ENCODE assay signal across 13 cellular contexts in the genomic region with DNA sequence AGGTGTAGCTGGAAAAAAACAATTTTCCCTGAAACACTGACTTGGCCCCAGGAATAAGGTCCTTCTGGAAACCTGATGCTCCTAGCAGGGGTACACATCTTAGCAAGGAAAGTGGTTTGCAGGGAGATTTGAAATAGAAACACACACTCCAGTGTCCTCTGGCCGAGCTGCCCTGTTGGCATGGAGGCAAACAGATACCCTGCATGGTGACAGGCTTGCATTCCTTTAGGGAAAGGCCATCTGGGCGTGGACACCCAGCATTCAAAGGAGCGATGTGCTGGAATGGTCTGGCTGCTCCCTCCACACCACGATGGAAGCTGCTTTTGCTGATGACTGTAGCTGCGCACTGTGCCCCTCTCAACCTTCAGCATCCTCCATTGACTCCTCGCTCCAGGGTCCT. TPM values are rescaled to one million over a fixed set of nuclear protein-coding genes. Genes with fewer than 3 reads are reported as not detected.
A peak's percentile ranks its signal among the peaks of the same experiment; 100 is the strongest.
DNase-seq lines count a peak whose midpoint lies in the region; ATAC-seq and TF ChIP-seq lines count a peak whose summit lies in the region.
"Had no signal": no experiment of that assay in that cellular context is flagged by ENCODE, and none has a peak within 500 bp of the region (broad histone marks: within the 10 kb centered on the region; RNA-seq: fewer than 3 reads in every experiment).

No MANE protein-coding gene starts in this region.

- TF ChIP-seq EP300 in esophagus muscularis mucosa (IDR thresholded peaks at IDR 0.05) (no peak), neural cell (conservative IDR thresholded peaks at IDR 0.05; ENCODE audit: poor library complexity, severe bottlenecking) (no peak)

- no peaks in the 10 kb centered on the region for H3K4me1 Mint-ChIP-seq in activated CD8-positive, alpha-beta T cell treated with anti-CD3 and anti-CD28 coated beads for 36 hours (ENCODE audit: low read depth)
- H3K4me1 Mint-ChIP-seq in activated CD4-positive, alpha-beta T cell treated with anti-CD3 and anti-CD28 coated beads, Interleukin-2, amount 10 ng/mL, durations not matched to agents 24 days and 14 days, result no peaks in the 10 kb centered on the region
- H3K4me1 Mint-ChIP-seq: activated CD4-positive, alpha-beta T cell treated with anti-CD3 and anti-CD28 coated beads for 36 hours; central memory CD8-positive, alpha-beta T cell had no signal

- H3K27me3 ChIP-seq in PC-9 (ENCODE audit: insufficient read depth, low read depth), result no peaks in the 10 kb centered on the region
- H3K27me3 ChIP-seq in esophagus muscularis mucosa, result no peaks in the 10 kb centered on the region
- H3K27me3 ChIP-seq in neural cell (ENCODE audit: insufficient read depth, low read depth, low read length), result no peaks in the 10 kb centered on the region

- intact Hi-C loops in PC-9 (cut with micrococcal nuclease; ENCODE audit: unreplicated experiment) (no loop called here), esophagus muscularis mucosa (cut with DNase I) (no loop called here)
- intact Hi-C loops in activated CD8-positive, alpha-beta T cell treated with anti-CD3 and anti-CD28 coated beads for 36 hours (cut with micrococcal nuclease), result no loop called here
- intact Hi-C loops in activated CD4-positive, alpha-beta T cell treated with anti-CD3 and anti-CD28 coated beads, Interleukin-2, amount 10 ng/mL, durations not matched to agents 24 days and 14 days (cut with micrococcal nuclease), result no loop called here

- no peaks in the 10 kb centered on the region for H3K9me3 Mint-ChIP-seq in activated CD8-positive, alpha-beta T cell treated with anti-CD3 and anti-CD28 coated beads for 36 hours
- no peaks in the 10 kb centered on the region for H3K9me3 Mint-ChIP-seq in activated CD4-positive, alpha-beta T cell treated with anti-CD3 and anti-CD28 coated beads, Interleukin-2, amount 10 ng/mL, durations not matched to agents 24 days and 14 days
- H3K9me3 Mint-ChIP-seq: central memory CD8-positive, alpha-beta T cell had no signal

- no peak overlapping the region for H3K4me3 ChIP-seq in PC-9
- H3K4me3 ChIP-seq in esophagus muscularis mucosa, result no peak overlapping the region
- no peak overlapping the region for H3K4me3 ChIP-seq in neural cell (ENCODE audit: low read length)
- H3K4me3 ChIP-seq in coronary artery, result no peak overlapping the region

- CTCF ChIA-PET in PC-9 (lab: Charles Lee), result no interaction called here
- CTCF ChIA-PET in activated CD8-positive, alpha-beta T cell treated with anti-CD3 and anti-CD28 coated beads for 36 hours (lab: Charles Lee), result no interaction called here

- H3K4me2 ChIP-seq in PC-9 (peak overlapping the region; percentile 10), neural cell (ENCODE audit: low read length) (no peak overlapping the region)

- TF ChIP-seq CTCF in PC-9 (conservative IDR thresholded peaks at IDR 0.05), result no peak
- no peak for TF ChIP-seq CTCF in esophagus muscularis mucosa (IDR thresholded peaks at IDR 0.05)
- no peak for TF ChIP-seq CTCF in neural cell (IDR thresholded peaks at IDR 0.05; ENCODE audit: poor library complexity, severe bottlenecking)
- no peak for TF ChIP-seq CTCF in activated CD8-positive, alpha-beta T cell treated with anti-CD3 and anti-CD28 coated beads for 36 hours (IDR thresholded peaks at IDR 0.05)
- no peak for TF ChIP-seq CTCF in coronary artery (IDR thresholded peaks at IDR 0.05)

- H3K4me3 Mint-ChIP-seq in activated CD8-positive, alpha-beta T cell treated with anti-CD3 and anti-CD28 coated beads for 36 hours, result no peak overlapping the region
- no peak overlapping the region for H3K4me3 Mint-ChIP-seq in activated CD4-positive, alpha-beta T cell treated with anti-CD3 and anti-CD28 coated beads, Interleukin-2, amount 10 ng/mL, durations not matched to agents 24 days and 14 days
- H3K4me3 Mint-ChIP-seq: activated CD4-positive, alpha-beta T cell treated with anti-CD3 and anti-CD28 coated beads for 36 hours; central memory CD8-positive, alpha-beta T cell had no signal

- H3K27ac Mint-ChIP-seq in activated CD8-positive, alpha-beta T cell treated with anti-CD3 and anti-CD28 coated beads for 36 hours, result no peak overlapping the region
- no peak overlapping the region for H3K27ac Mint-ChIP-seq in activated CD4-positive, alpha-beta T cell treated with anti-CD3 and anti-CD28 coated beads, Interleukin-2, amount 10 ng/mL, durations not matched to agents 24 days and 14 days
- H3K27ac Mint-ChIP-seq: activated CD4-positive, alpha-beta T cell treated with anti-CD3 and anti-CD28 coated beads for 36 hours had no signal

- H3K9me3 ChIP-seq in PC-9 (ENCODE audit: insufficient read depth, low read depth), result 0 out of 2 replicates have a peak, but pooled peaks cover under 1% of the 10 kb centered on the region
- H3K9me3 ChIP-seq in esophagus muscularis mucosa, result no peaks in the 10 kb centered on the region
- no peaks in the 10 kb centered on the region for H3K9me3 ChIP-seq in neural cell (ENCODE audit: low read length)

- H3K27ac ChIP-seq in PC-9, result no peak overlapping the region
- peak overlapping the region; percentile 32 to 57 (median 47) for H3K27ac ChIP-seq in esophagus muscularis mucosa (replicated peaks in 1 of 4)
- peak overlapping the region; percentile 19 for H3K27ac ChIP-seq in neural cell (ENCODE audit: low read length)
- peak overlapping the region in 1 of 2 donors; percentile 73 for H3K27ac ChIP-seq in coronary artery
- H3K27ac ChIP-seq: parathyroid adenoma had no signal

- H3K9me2 ChIP-seq in PC-9 (ENCODE audit: insufficient read depth) (no peaks in the 10 kb centered on the region), neural cell (ENCODE audit: insufficient read depth, low read length) (no peaks in the 10 kb centered on the region)

- BruUV-seq in PC-9 (replicated peaks; lab: Mats Ljungman, UMichigan), result no TSS peak

- H3F3A ChIP-seq in PC-9 (ENCODE audit: insufficient read depth, low read depth) (peaks cover 18% of the 10 kb centered on the region; the same call in 1 of the 2 replicates), neural cell (ENCODE audit: insufficient read depth, low read length, poor library complexity, severe bottlenecking) (no peaks in the 10 kb centered on the region)

- WGBS in esophagus muscularis mucosa, result 73% methylated on average over 5 of the region's 6 CpGs

- POLR2A ChIA-PET in PC-9 (lab: Charles Lee; ENCODE audit: unreplicated experiment), result interaction anchor here (0.5 to 0.7 kb wide), 3 partner anchors 21 to 51 kb away, joined by 4 to 12 read pairs (median 5); no protein-coding TSS in a partner anchor
- POLR2A ChIA-PET in activated CD8-positive, alpha-beta T cell treated with anti-CD3 and anti-CD28 coated beads for 36 hours (lab: Charles Lee), result no interaction called here

- H3K4me1 ChIP-seq in PC-9 (replicated peaks; ENCODE audit: insufficient read depth) (peaks cover 34% of the 10 kb centered on the region), esophagus muscularis mucosa (peaks cover 18 to 37% (median 26%) of the 10 kb centered on the region in 4 donors)

- H3K27me3 Mint-ChIP-seq in activated CD8-positive, alpha-beta T cell treated with anti-CD3 and anti-CD28 coated beads for 36 hours, result no peaks in the 10 kb centered on the region
- peaks cover 1% of the 10 kb centered on the region for H3K27me3 Mint-ChIP-seq in activated CD4-positive, alpha-beta T cell treated with anti-CD3 and anti-CD28 coated beads, Interleukin-2, amount 10 ng/mL, durations not matched to agents 24 days and 14 days
- H3K27me3 Mint-ChIP-seq: activated CD4-positive, alpha-beta T cell treated with anti-CD3 and anti-CD28 coated beads for 36 hours; central memory CD8-positive, alpha-beta T cell had no signal

- H4K20me1 ChIP-seq in PC-9 (ENCODE audit: insufficient read depth) (no peaks in the 10 kb centered on the region), neural cell (ENCODE audit: insufficient read depth) (no peaks in the 10 kb centered on the region)

- no peak for TF ChIP-seq POLR2A in esophagus muscularis mucosa (IDR thresholded peaks at IDR 0.05; ENCODE audit: low read depth)

- H3K79me2 ChIP-seq in PC-9 (ENCODE audit: low read depth), result no peaks in the 10 kb centered on the region
- no peaks in the 10 kb centered on the region for H3K79me2 ChIP-seq in neural cell (replicated peaks; ENCODE audit: insufficient read depth, low read length)
- H3K79me2 ChIP-seq: parathyroid adenoma had no signal

- no peak for ATAC-seq in activated CD8-positive, alpha-beta T cell treated with anti-CD3 and anti-CD28 coated beads for 36 hours
- ATAC-seq in GM21367 (IDR thresholded peaks at IDR 0.05; ENCODE audit: unreplicated experiment), result no peak
- ATAC-seq: activated CD4-positive, alpha-beta T cell treated with anti-CD3 and anti-CD28 coated beads for 36 hours had no signal

- no peaks in the 10 kb centered on the region for H3K36me3 ChIP-seq in PC-9 (ENCODE audit: low read depth)
- no peaks in the 10 kb centered on the region for H3K36me3 ChIP-seq in esophagus muscularis mucosa
- H3K36me3 ChIP-seq in neural cell (ENCODE audit: insufficient read depth, low read length), result no peaks in the 10 kb centered on the region

- no peak for TF ChIP-seq RAD21 in neural cell (conservative IDR thresholded peaks at IDR 0.05)

- DNase-seq in AG08396 (ENCODE audit: low spot score) (peak; percentile 46), PC-9 (peak; percentile 60 to 74), esophagus muscularis mucosa (ENCODE audit: extremely low spot score) (no peak), coronary artery (ENCODE audit: low spot score) (no peak)
- DNase-seq in activated CD8-positive, alpha-beta T cell treated with anti-CD3 and anti-CD28 coated beads for 36 hours, result no peak
- no peak for DNase-seq in activated CD4-positive, alpha-beta T cell treated with anti-CD3 and anti-CD28 coated beads, Interleukin-2, amount 10 ng/mL, durations not matched to agents 24 days and 14 days
- DNase-seq: activated CD4-positive, alpha-beta T cell treated with anti-CD3 and anti-CD28 coated beads for 36 hours; DMS79; NCI-H1048 had no signal

- H3K36me3 Mint-ChIP-seq in activated CD8-positive, alpha-beta T cell treated with anti-CD3 and anti-CD28 coated beads for 36 hours (ENCODE audit: low read depth), result no peaks in the 10 kb centered on the region
- H3K36me3 Mint-ChIP-seq in activated CD4-positive, alpha-beta T cell treated with anti-CD3 and anti-CD28 coated beads, Interleukin-2, amount 10 ng/mL, durations not matched to agents 24 days and 14 days (ENCODE audit: low read depth), result no peaks in the 10 kb centered on the region

- peak overlapping the region; percentile 39 for H3K9ac ChIP-seq in neural cell (ENCODE audit: low read length)
- H3K9ac ChIP-seq: parathyroid adenoma had no signal

- no peak overlapping the region for H2AFZ ChIP-seq in PC-9
- peak overlapping the region; percentile 67 for H2AFZ ChIP-seq in neural cell (ENCODE audit: low read depth, low read length)

RNA-seq across cellular contexts. Expression of a gene that starts 41.5 kb away (rescaled TPM):
- total RNA-seq in PC-9 (2021) (62.5 and 70.0 TPM in 2 replicates), esophagus muscularis mucosa (10 to 100 TPM; 20.2 to 47.2 (median 32.3) TPM)
- 2.5 and 5.2 TPM in 2 replicates for polyA plus RNA-seq in neural cell
- polyA minus RNA-seq in neural cell, result 2.7 and 3.7 TPM in 2 replicates
- under 1 TPM; 0.51 to 0.70 TPM for total RNA-seq in activated CD8-positive, alpha-beta T cell treated with anti-CD3 and anti-CD28 coated beads for 36 hours
- 0.45 and 0.61 TPM in 2 replicates for total RNA-seq in activated CD4-positive, alpha-beta T cell treated with anti-CD3 and anti-CD28 coated beads, Interleukin-2, amount 10 ng/mL, durations not matched to agents 24 days and 14 days

Comparison
In these comparisons a context has a peak if more than half of its experiments do, and no peak if none do; other contexts are left out.
1. DNase-seq: peak in AG08396 (single experiment) and PC-9 (2 of 2); none in esophagus muscularis mucosa (single experiment), activated CD8-positive, alpha-beta T cell treated with anti-CD3 and anti-CD28 coated beads for 36 hours (single experiment), coronary artery (single experiment) and activated CD4-positive, alpha-beta T cell treated with anti-CD3 and anti-CD28 coated beads, Interleukin-2, amount 10 ng/mL, durations not matched to agents 24 days and 14 days (single experiment).
2. RNA of a gene that starts 41.5 kb away (total RNA-seq): 62.5 to 70.0 TPM in PC-9 and 20.2 to 47.2 TPM in esophagus muscularis mucosa; 0.51 to 0.70 TPM in activated CD8-positive, alpha-beta T cell treated with anti-CD3 and anti-CD28 coated beads for 36 hours and 0.45 to 0.61 TPM in activated CD4-positive, alpha-beta T cell treated with anti-CD3 and anti-CD28 coated beads, Interleukin-2, amount 10 ng/mL, durations not matched to agents 24 days and 14 days; every median in the first group is over 10 times any median in the second.